13 cellular contexts compared by ENCODE assay signal in genomic region chr6:113649276-113649675, GRCh38.
DNase-seq lines count a peak whose midpoint lies in the region; ATAC-seq and TF ChIP-seq lines count a peak whose summit lies in the region.
"Had no signal": no experiment of that assay in that cellular context is flagged by ENCODE, and none has a peak within 500 bp of the region (broad histone marks: within the 10 kb centered on the region; RNA-seq: fewer than 3 reads in every experiment).

No MANE protein-coding gene starts in this region.

- TF ChIP-seq POLR2A in body of pancreas (IDR thresholded peaks at IDR 0.05), result peak in 1 of 3 donors; percentile 21

- no peak for TF ChIP-seq CTCF in cardiac muscle cell (IDR thresholded peaks at IDR 0.05; ENCODE audit: low read depth, low read length)
- no peak for TF ChIP-seq CTCF in body of pancreas (IDR thresholded peaks at IDR 0.05)
- TF ChIP-seq CTCF in upper lobe of right lung (IDR thresholded peaks at IDR 0.05), result no peak

- ATAC-seq in Right ventricle myocardium inferior (no peak), body of pancreas (peak; percentile 91), left lobe of liver (peak; percentile 72), upper lobe of right lung (peak; percentile 80)
- ATAC-seq in stimulated activated effector memory CD8-positive, alpha-beta T cell treated with anti-CD3 and anti-CD28 coated beads, Interleukin-12 subunit alpha, Interleukin-12 subunit beta, amount 100 ng/mL, for 72 hours, result no peak

- H3K9me3 Mint-ChIP-seq in stimulated activated effector memory CD8-positive, alpha-beta T cell treated with anti-CD3 and anti-CD28 coated beads, Interleukin-12 subunit alpha, Interleukin-12 subunit beta, amount 100 ng/mL, for 72 hours, result no peaks in the 10 kb centered on the region

- H3K27me3 ChIP-seq in cardiac muscle cell (no peaks in the 10 kb centered on the region), body of pancreas (no peaks in the 10 kb centered on the region), upper lobe of right lung (no peaks in the 10 kb centered on the region)
- H3K27me3 ChIP-seq: adrenal gland had no signal

- 30 to 35% methylated on average over 6 of the region's 6 CpGs for WGBS in body of pancreas, 2 donors

- no peaks in the 10 kb centered on the region for H3K36me3 Mint-ChIP-seq in stimulated activated effector memory CD8-positive, alpha-beta T cell treated with anti-CD3 and anti-CD28 coated beads, Interleukin-12 subunit alpha, Interleukin-12 subunit beta, amount 100 ng/mL, for 72 hours

- peaks cover 48% of the 10 kb centered on the region for H3K4me1 ChIP-seq in cardiac muscle cell (ENCODE audit: low read depth)
- peaks cover 55% of the 10 kb centered on the region for H3K4me1 ChIP-seq in body of pancreas
- no peaks in the 10 kb centered on the region for H3K4me1 ChIP-seq in upper lobe of right lung

- H3K4me3 ChIP-seq in cardiac muscle cell (no peak overlapping the region), body of pancreas (no peak overlapping the region), upper lobe of right lung (peak overlapping the region; percentile 17)
- H3K4me3 ChIP-seq: adrenal gland had no signal

- H3K27ac ChIP-seq in cardiac muscle cell (peak overlapping the region; percentile 89), body of pancreas (peak overlapping the region in 3 of 4 donors; percentile 17 to 81 (median 77)), upper lobe of right lung (no peak overlapping the region)
- H3K27ac ChIP-seq: adrenal gland had no signal

- no peaks in the 10 kb centered on the region for H3K9me3 ChIP-seq in cardiac muscle cell (ENCODE audit: low read depth)
- H3K9me3 ChIP-seq in body of pancreas, result no peaks in the 10 kb centered on the region
- no peaks in the 10 kb centered on the region for H3K9me3 ChIP-seq in upper lobe of right lung
- H3K9me3 ChIP-seq: adrenal gland had no signal

- H3K4me1 Mint-ChIP-seq in stimulated activated effector memory CD8-positive, alpha-beta T cell treated with anti-CD3 and anti-CD28 coated beads, Interleukin-12 subunit alpha, Interleukin-12 subunit beta, amount 100 ng/mL, for 72 hours, result no peaks in the 10 kb centered on the region

- H3K27ac Mint-ChIP-seq in stimulated activated effector memory CD8-positive, alpha-beta T cell treated with anti-CD3 and anti-CD28 coated beads, Interleukin-12 subunit alpha, Interleukin-12 subunit beta, amount 100 ng/mL, for 72 hours, result no peak overlapping the region
- H3K27ac Mint-ChIP-seq: progenitor cell of endocrine pancreas had no signal

- H3K36me3 ChIP-seq in cardiac muscle cell (no peaks in the 10 kb centered on the region), body of pancreas (replicated peaks in 1 of 2; ENCODE audit: insufficient read depth in 1 of 2, low read depth in 2 of 2) (no peaks in the 10 kb centered on the region), upper lobe of right lung (no peaks in the 10 kb centered on the region)
- H3K36me3 ChIP-seq: adrenal gland had no signal

- H3K4me3 Mint-ChIP-seq in stimulated activated effector memory CD8-positive, alpha-beta T cell treated with anti-CD3 and anti-CD28 coated beads, Interleukin-12 subunit alpha, Interleukin-12 subunit beta, amount 100 ng/mL, for 72 hours, result no peak overlapping the region

- intact Hi-C loops in Right ventricle myocardium inferior (cut with DNase I), result no loop called here
- intact Hi-C loops in body of pancreas (cut with DNase I), result no loop called here
- intact Hi-C loops in upper lobe of right lung (cut with DNase I), result no loop called here

- DNase-seq in cardiac muscle cell (ENCODE audit: low read depth in 1 of 2, low spot score in 1 of 2), result peak; percentile 29 to 80
- DNase-seq in Right ventricle myocardium inferior (ENCODE audit: missing footprints), result no peak
- DNase-seq in body of pancreas, result peak; percentile 52 to 88 (median 70)
- no peak for DNase-seq in left lobe of liver (ENCODE audit: low spot score)
- no peak for DNase-seq in upper lobe of right lung
- DNase-seq in NCI-H1417 treated with DMSO at 0.1 percent for 48 hours (lab: John Stamatoyannopoulos, UW), result no peak
- DNase-seq in stimulated activated effector memory CD8-positive, alpha-beta T cell treated with anti-CD3 and anti-CD28 coated beads, Interleukin-12 subunit alpha, Interleukin-12 subunit beta, amount 100 ng/mL, for 72 hours (ENCODE audit: low spot score in 2 of 2), result no peak
- no peak for DNase-seq in effector CD4-positive, alpha-beta T cell
- DNase-seq: adrenal gland, DMS79, foreskin fibroblast, NCI-H1105 had no signal

Comparison
In these comparisons a context has a peak if more than half of its experiments do, and no peak if none do; other contexts are left out.
1. DNase-seq: peak in cardiac muscle cell (2 of 2) and body of pancreas (4 of 4); none in Right ventricle myocardium inferior (single experiment), left lobe of liver (single experiment), upper lobe of right lung (single experiment), NCI-H1417 treated with DMSO at 0.1 percent for 48 hours (single experiment), stimulated activated effector memory CD8-positive, alpha-beta T cell treated with anti-CD3 and anti-CD28 coated beads, Interleukin-12 subunit alpha, Interleukin-12 subunit beta, amount 100 ng/mL, for 72 hours (0 of 2) and effector CD4-positive, alpha-beta T cell (single experiment).
2. ATAC-seq: peak in body of pancreas (single experiment), left lobe of liver (single experiment) and upper lobe of right lung (single experiment); none in Right ventricle myocardium inferior (single experiment) and stimulated activated effector memory CD8-positive, alpha-beta T cell treated with anti-CD3 and anti-CD28 coated beads, Interleukin-12 subunit alpha, Interleukin-12 subunit beta, amount 100 ng/mL, for 72 hours (single experiment).